9 cellular contexts compared by ENCODE assay signal in genomic region chr16:3304370-3304769, GRCh38. TPM values are rescaled to one million over a fixed set of nuclear protein-coding genes. Genes with fewer than 3 reads are reported as not detected.
A peak's percentile ranks its signal among the peaks of the same experiment; 100 is the strongest.
DNase-seq lines count a peak whose midpoint lies in the region; ATAC-seq, FAIRE-seq and TF ChIP-seq lines count a peak whose summit lies in the region.
"Had no signal": no experiment of that assay in that cellular context is flagged by ENCODE, and none has a peak within 500 bp of the region (broad histone marks: within the 10 kb centered on the region; RNA-seq: fewer than 3 reads in every experiment).

No MANE protein-coding gene starts in this region.

- no peak overlapping the region for H3K9ac ChIP-seq in GM12878 (ENCODE audit: control insufficient read depth, insufficient read depth, low read length)

- POLR2A ChIA-PET in GM12878 (lab: Charles Lee) = interaction anchor here (0.5 to 1.3 kb wide), 5 partner anchors 22 to 157 kb away, joined by 3 to 5 read pairs (median 4); partner anchors contain the start of genes ZNF174 and ZSCAN32

- RAD21 ChIA-PET in GM12878 (lab: Charles Lee; ENCODE audit: unreplicated experiment) = interaction anchor here (1.1 kb wide), 1 partner anchor 97 kb away, joined by 4 read pairs; the partner anchor contains the start of gene ZNF174

- in situ Hi-C loops in GM12878 (cut with MboI) = no loop called here

- H3K4me1 Mint-ChIP-seq in activated naive CD4-positive, alpha-beta T cell treated with anti-CD3 and anti-CD28 coated beads, Interleukin-2, amount 50 U/mL, for 24 hours = peaks cover 19% of the 10 kb centered on the region

- H3K4me3 ChIP-seq in GM12878 = peak overlapping the region; percentile 79
- peak overlapping the region; percentile 75 for H3K4me3 ChIP-seq in lower lobe of right lung
- peak overlapping the region; percentile 65 to 85 (median 76) for H3K4me3 ChIP-seq in tibial nerve
- H3K4me3 ChIP-seq in body of pancreas = no peak overlapping the region

- TF ChIP-seq CTCF in GM12878 (IDR thresholded peaks at IDR 0.05 in 2 of 3, conservative IDR thresholded peaks at IDR 0.05 in 1 of 3; ENCODE audit: control insufficient read depth in 2 of 3, extremely low read depth in 1 of 3, insufficient read depth in 1 of 3, low read depth in 3 of 3, low read length in 3 of 3) (no peak), lower lobe of right lung (IDR thresholded peaks at IDR 0.05) (no peak), tibial nerve (IDR thresholded peaks at IDR 0.05) (no peak), body of pancreas (IDR thresholded peaks at IDR 0.05) (no peak)

- peaks cover 42% of the 10 kb centered on the region for H3K9me3 ChIP-seq in GM12878 (replicated peaks; ENCODE audit: control insufficient read depth, insufficient read depth, low read length)
- peaks cover 66% of the 10 kb centered on the region for H3K9me3 ChIP-seq in lower lobe of right lung
- peaks cover 0 to 88% (median 33%) of the 10 kb centered on the region in 4 donors for H3K9me3 ChIP-seq in tibial nerve
- H3K9me3 ChIP-seq in body of pancreas = peaks cover 0 to 45% (median 2%) of the 10 kb centered on the region in 3 donors

- H3K4me2 ChIP-seq in GM12878 (ENCODE audit: control insufficient read depth, insufficient read depth) = peak overlapping the region; percentile 91

- CTCF ChIA-PET in GM12878 (lab: Yijun Ruan, JAX) = interaction anchor here (0.6 to 1.9 kb wide), 2 partner anchors 37 to 38 kb away, joined by 3 to 6 read pairs; no protein-coding TSS in a partner anchor

- H3K27me3 Mint-ChIP-seq in activated naive CD4-positive, alpha-beta T cell treated with anti-CD3 and anti-CD28 coated beads, Interleukin-2, amount 50 U/mL, for 24 hours = no peaks in the 10 kb centered on the region

- TF ChIP-seq POLR2A in GM12878 (IDR thresholded peaks at IDR 0.05; ENCODE audit: low read depth, low read length) (no peak), tibial nerve (IDR thresholded peaks at IDR 0.05) (no peak), body of pancreas (IDR thresholded peaks at IDR 0.05) (no peak)

- no peak for TF ChIP-seq RAD21 in GM12878 (IDR thresholded peaks at IDR 0.05; ENCODE audit: insufficient read depth, low read depth, low read length)

- H2AFZ ChIP-seq in GM12878 (ENCODE audit: control insufficient read depth, low read depth, low read length) = no peak overlapping the region; the same call in 1 of the 2 replicates

- no peaks in the 10 kb centered on the region for H4K20me1 ChIP-seq in GM12878 (ENCODE audit: control insufficient read depth, insufficient read depth)

- WGBS in GM12878 (ENCODE audit: insufficient coverage, insufficient replicate concordance, low lambda C conversion rate, missing lambda C conversion rate) = 80% methylated on average over 4 of the region's 4 CpGs
- 64 to 73% methylated on average over 4 of the region's 4 CpGs for WGBS in tibial nerve, 2 donors
- WGBS in body of pancreas, 2 donors = 71 to 72% methylated on average over 4 of the region's 4 CpGs

- peaks cover 21% of the 10 kb centered on the region for H3K9me3 Mint-ChIP-seq in activated naive CD4-positive, alpha-beta T cell treated with anti-CD3 and anti-CD28 coated beads, Interleukin-2, amount 50 U/mL, for 24 hours

- H3K4me1 ChIP-seq in GM12878 (ENCODE audit: control insufficient read depth, insufficient read depth, low read length) (peaks cover 6% of the 10 kb centered on the region; the same call in 1 of the 2 replicates), lower lobe of right lung (peaks cover 15% of the 10 kb centered on the region), tibial nerve (peaks cover 0 to 24% (median 13%) of the 10 kb centered on the region in 4 donors), body of pancreas (peaks cover 18% of the 10 kb centered on the region)

- no peak for FAIRE-seq in GM12878 (lab: Jason Lieb, UNC)

- no peaks in the 10 kb centered on the region for H3K27me3 ChIP-seq in GM12878 (replicated peaks in 1 of 2; ENCODE audit: control insufficient read depth in 2 of 2, insufficient read depth in 2 of 2, low read length in 1 of 2)
- H3K27me3 ChIP-seq in lower lobe of right lung (ENCODE audit: low read depth) = no peaks in the 10 kb centered on the region
- H3K27me3 ChIP-seq in tibial nerve = no peaks in the 10 kb centered on the region
- no peaks in the 10 kb centered on the region for H3K27me3 ChIP-seq in body of pancreas

- DNase-seq in activated naive CD4-positive, alpha-beta T cell treated with Interleukin-2 at 50 U/mL for 16 hours = no peak
- DNase-seq in GM12878 (ENCODE audit: low read depth, low spot score) (no peak), lower lobe of right lung (no peak), tibial nerve (ENCODE audit: low spot score in 2 of 2) (no peak), body of pancreas (no peak), mucosa of gallbladder (ENCODE audit: low spot score) (no peak)
- no peak for DNase-seq in stimulated activated CD4-positive, alpha-beta T cell treated with anti-CD3 and anti-CD28 coated beads, Interleukin-15, amount 100 ng/mL, for 24 hours
- DNase-seq: SHP77 treated with DMSO at 0.1 percent for 48 hours had no signal

- no peak overlapping the region for H3K27ac ChIP-seq in GM12878 (ENCODE audit: control insufficient read depth, insufficient read depth)
- no peak overlapping the region for H3K27ac ChIP-seq in lower lobe of right lung
- peak overlapping the region in 1 of 4 donors; percentile 88 for H3K27ac ChIP-seq in tibial nerve
- peak overlapping the region in 1 of 4 donors; percentile 88 for H3K27ac ChIP-seq in body of pancreas

- intact Hi-C loops in GM12878 (cut with micrococcal nuclease; ENCODE audit: unreplicated experiment) = no loop called here
- intact Hi-C loops in lower lobe of right lung (cut with DNase I) = no loop called here
- intact Hi-C loops in body of pancreas (cut with DNase I) = no loop called here

- peak overlapping the region; percentile 83 for H3K27ac Mint-ChIP-seq in activated naive CD4-positive, alpha-beta T cell treated with anti-CD3 and anti-CD28 coated beads, Interleukin-2, amount 50 U/mL, for 24 hours

- H3K36me3 ChIP-seq in GM12878 (ENCODE audit: control insufficient read depth in 2 of 2, insufficient read depth in 2 of 2, low read length in 1 of 2) (peaks cover 0 to 6% of the 10 kb centered on the region in 2 experiments; a peak in 1 of 4 replicates), lower lobe of right lung (peaks cover 12% of the 10 kb centered on the region), tibial nerve (peaks cover 8 to 74% (median 12%) of the 10 kb centered on the region in 3 donors), body of pancreas (replicated peaks in 1 of 2; ENCODE audit: insufficient read depth in 1 of 2, low read depth in 2 of 2) (peaks cover 3 to 11% of the 10 kb centered on the region in 2 donors)

- peaks cover 50% of the 10 kb centered on the region for H3K36me3 Mint-ChIP-seq in activated naive CD4-positive, alpha-beta T cell treated with anti-CD3 and anti-CD28 coated beads, Interleukin-2, amount 50 U/mL, for 24 hours

- H3K4me3 Mint-ChIP-seq in activated naive CD4-positive, alpha-beta T cell treated with anti-CD3 and anti-CD28 coated beads, Interleukin-2, amount 50 U/mL, for 24 hours = peak overlapping the region; percentile 88

- no peak for ATAC-seq in GM12878
- ATAC-seq in lower lobe of right lung = no peak
- ATAC-seq in body of pancreas = no peak

- no TSS peak for BruUV-seq in GM12878 (replicated peaks; lab: Mats Ljungman, UMichigan)

- H3K79me2 ChIP-seq in GM12878 (ENCODE audit: control insufficient read depth, insufficient read depth, low read length) = peaks cover 2% of the 10 kb centered on the region

- TF ChIP-seq EP300 in GM12878 (IDR thresholded peaks at IDR 0.05; ENCODE audit: borderline replicate concordance in 1 of 2, control insufficient read depth in 1 of 2, low read depth in 2 of 2, low read length in 2 of 2) (no peak), tibial nerve (IDR thresholded peaks at IDR 0.05) (no peak)

- SMC1A ChIA-PET in GM12878 (lab: Charles Lee; ENCODE audit: uncharacterized antibody, unreplicated experiment) = interaction anchor here (0.6 to 1.0 kb wide), 2 partner anchors 105 to 131 kb away, joined by 3 read pairs; no protein-coding TSS in a partner anchor

RNA-seq across cellular contexts. Expression of gene TIGD7, which starts 0.9 kb away (rescaled TPM):
- 18.7 and 19.3 TPM in 2 replicates for total RNA-seq in GM12878 (2013; cell fraction: nucleolus; rRNA removed)
- total RNA-seq in GM12878 (2014; rRNA removed) (2.5 and 2.8 TPM in 2 replicates), GM12878 (2014; rRNA removed; fragmentation: Illumina TruSeq; extraction: Trizol) (2.5 and 3.1 TPM in 2 replicates), GM12878 (2021) (1.9 and 2.0 TPM in 2 replicates), lower lobe of right lung (5.3 TPM), tibial nerve (1 to 10 TPM; 6.1 to 8.3 (median 6.6) TPM), body of pancreas (1 to 10 TPM; 2.6 to 4.6 TPM), mucosa of gallbladder (9.9 TPM)
- polyA plus RNA-seq in GM12878 (2011; ENCODE audit: low read depth) = 0.93 TPM
- polyA plus RNA-seq in GM12878 (2011; rRNA removed) (3.8 and 5.3 TPM in 2 replicates), GM12878 (2014; fragmentation: Illumina TruSeq; extraction: Trizol) (3.6 and 4.3 TPM in 2 replicates), GM12878 (2014; fragmentation: Nextera tagmentation; extraction: Ambion mirVana) (under 1 TPM; 0.37 to 0.77 TPM), GM12878 (2014; rRNA removed) (2.0 and 3.0 TPM in 2 replicates), GM12878 (2016; fragmentation: Nextera tagmentation; extraction: Ambion mirVana) (1 to 10 TPM; 3.0 to 3.4 TPM)
- 1.3 and 1.8 TPM in 2 replicates for polyA plus RNA-seq in GM12878 (2011; cell fraction: cytosol; rRNA removed)
- polyA plus RNA-seq in GM12878 (2011; cell fraction: nucleus; rRNA removed) = 4.5 and 5.3 TPM in 2 replicates
- 1.4 and 2.6 TPM in 2 replicates for polyA plus RNA-seq in GM12878 (2012)
- polyA minus RNA-seq in GM12878 (2011; rRNA and poly(A)+ RNA removed) = 5.6 and 7.6 TPM in 2 replicates
- polyA minus RNA-seq in GM12878 (2011; cell fraction: cytosol; rRNA and poly(A)+ RNA removed) = 0.62 and 1.1 TPM in 2 replicates
- polyA minus RNA-seq in GM12878 (2011; cell fraction: nucleus; rRNA and poly(A)+ RNA removed) = 4.5 and 6.7 TPM in 2 replicates

RNA-seq across cellular contexts. Expression of gene ZNF75A, which starts 0.9 kb away (rescaled TPM):
- 73.5 and 82.1 TPM in 2 replicates for total RNA-seq in GM12878 (2013; cell fraction: nucleolus; rRNA removed)
- total RNA-seq in GM12878 (2014; rRNA removed) (14.0 and 17.7 TPM in 2 replicates), GM12878 (2014; rRNA removed; fragmentation: Illumina TruSeq; extraction: Trizol) (21.2 and 21.7 TPM in 2 replicates), GM12878 (2021) (13.7 and 15.7 TPM in 2 replicates), lower lobe of right lung (32.4 TPM), tibial nerve (10 to 100 TPM; 24.0 to 28.2 (median 25.7) TPM), body of pancreas (10 to 100 TPM; 12.9 to 15.3 TPM), mucosa of gallbladder (25.9 TPM)
- 11.5 TPM for polyA plus RNA-seq in GM12878 (2011; ENCODE audit: low read depth)
- polyA plus RNA-seq in GM12878 (2011; rRNA removed) (14.3 and 19.3 TPM in 2 replicates), GM12878 (2014; fragmentation: Illumina TruSeq; extraction: Trizol) (20.1 and 27.9 TPM in 2 replicates), GM12878 (2014; fragmentation: Nextera tagmentation; extraction: Ambion mirVana) (1 to 10 TPM; 7.4 to 8.7 TPM), GM12878 (2014; rRNA removed) (15.8 and 19.1 TPM in 2 replicates), GM12878 (2016; fragmentation: Nextera tagmentation; extraction: Ambion mirVana) (10 to 100 TPM; 16.5 to 18.7 TPM)
- polyA plus RNA-seq in GM12878 (2011; cell fraction: cytosol; rRNA removed) = 5.9 and 6.9 TPM in 2 replicates
- polyA plus RNA-seq in GM12878 (2011; cell fraction: nucleus; rRNA removed) = 11.8 and 15.3 TPM in 2 replicates
- polyA plus RNA-seq in GM12878 (2012) = 11.4 and 17.2 TPM in 2 replicates
- 11.3 and 11.6 TPM in 2 replicates for polyA minus RNA-seq in GM12878 (2011; rRNA and poly(A)+ RNA removed)
- 4.2 and 5.3 TPM in 2 replicates for polyA minus RNA-seq in GM12878 (2011; cell fraction: cytosol; rRNA and poly(A)+ RNA removed)
- 9.1 and 15.1 TPM in 2 replicates for polyA minus RNA-seq in GM12878 (2011; cell fraction: nucleus; rRNA and poly(A)+ RNA removed)

RNA-seq across cellular contexts. Expression of gene ZNF263, which starts 21.1 kb away (rescaled TPM):
- 63.5 and 73.7 TPM in 2 replicates for total RNA-seq in GM12878 (2013; cell fraction: nucleolus; rRNA removed)
- total RNA-seq in GM12878 (2014; rRNA removed) (39.0 and 45.6 TPM in 2 replicates), GM12878 (2014; rRNA removed; fragmentation: Illumina TruSeq; extraction: Trizol) (29.0 and 29.7 TPM in 2 replicates), GM12878 (2021) (24.6 and 28.3 TPM in 2 replicates), lower lobe of right lung (23.2 TPM), tibial nerve (10 to 100 TPM; 37.3 to 66.0 (median 55.5) TPM), body of pancreas (10 to 100 TPM; 19.8 to 31.1 TPM), mucosa of gallbladder (23.8 TPM)
- polyA plus RNA-seq in GM12878 (2011; ENCODE audit: low read depth) = 22.5 TPM
- polyA plus RNA-seq in GM12878 (2011; rRNA removed) (12.0 and 13.4 TPM in 2 replicates), GM12878 (2014; fragmentation: Illumina TruSeq; extraction: Trizol) (31.2 and 38.0 TPM in 2 replicates), GM12878 (2014; fragmentation: Nextera tagmentation; extraction: Ambion mirVana) (1 to 10 TPM; 4.7 to 5.3 TPM), GM12878 (2014; rRNA removed) (22.6 and 23.2 TPM in 2 replicates), GM12878 (2016; fragmentation: Nextera tagmentation; extraction: Ambion mirVana) (10 to 100 TPM; 17.2 to 26.3 TPM)
- 17.2 and 18.2 TPM in 2 replicates for polyA plus RNA-seq in GM12878 (2011; cell fraction: cytosol; rRNA removed)
- 29.7 and 36.6 TPM in 2 replicates for polyA plus RNA-seq in GM12878 (2011; cell fraction: nucleus; rRNA removed)
- polyA plus RNA-seq in GM12878 (2012) = 22.7 and 28.4 TPM in 2 replicates
- 12.2 and 17.7 TPM in 2 replicates for polyA minus RNA-seq in GM12878 (2011; rRNA and poly(A)+ RNA removed)
- polyA minus RNA-seq in GM12878 (2011; cell fraction: cytosol; rRNA and poly(A)+ RNA removed) = 11.1 and 13.6 TPM in 2 replicates
- 20.8 and 27.5 TPM in 2 replicates for polyA minus RNA-seq in GM12878 (2011; cell fraction: nucleus; rRNA and poly(A)+ RNA removed)

RNA-seq across cellular contexts. Expression of gene MEFV, which starts 47.9 kb away (rescaled TPM):
- total RNA-seq in GM12878 (2013; cell fraction: nucleolus; rRNA removed) = 0.29 TPM in 1 of 2 replicates, not detected in the other
- total RNA-seq in GM12878 (2014; rRNA removed) (0.05 and 0.11 TPM in 2 replicates), GM12878 (2014; rRNA removed; fragmentation: Illumina TruSeq; extraction: Trizol) (0.14 TPM in 1 of 2 replicates, not detected in the other), GM12878 (2021) (0.10 and 0.11 TPM in 2 replicates), lower lobe of right lung (13.5 TPM), tibial nerve (1 to 10 TPM in 2 of 4 donors, under 1 TPM in 2; 0.39 to 8.1 (median 1.1) TPM), body of pancreas (under 1 TPM; 0.78 to 0.99 TPM), mucosa of gallbladder (0.52 TPM)
- not detected for polyA plus RNA-seq in GM12878 (2011; ENCODE audit: low read depth)
- polyA plus RNA-seq in GM12878 (2011; rRNA removed) (0.03 TPM in 1 of 2 replicates, not detected in the other), GM12878 (2014; fragmentation: Illumina TruSeq; extraction: Trizol) (0.07 and 0.08 TPM in 2 replicates), GM12878 (2014; fragmentation: Nextera tagmentation; extraction: Ambion mirVana) (not detected), GM12878 (2014; rRNA removed) (0.09 and 0.29 TPM in 2 replicates), GM12878 (2016; fragmentation: Nextera tagmentation; extraction: Ambion mirVana) (not detected)
- not detected in 2 replicates for polyA plus RNA-seq in GM12878 (2011; cell fraction: cytosol; rRNA removed)
- 0.03 and 0.10 TPM in 2 replicates for polyA plus RNA-seq in GM12878 (2011; cell fraction: nucleus; rRNA removed)
- 0.07 and 0.13 TPM in 2 replicates for polyA plus RNA-seq in GM12878 (2012)
- 0.29 TPM in 1 of 2 replicates, not detected in the other for polyA minus RNA-seq in GM12878 (2011; rRNA and poly(A)+ RNA removed)
- polyA minus RNA-seq in GM12878 (2011; cell fraction: cytosol; rRNA and poly(A)+ RNA removed) = not detected in 2 replicates
- not detected in 2 replicates for polyA minus RNA-seq in GM12878 (2011; cell fraction: nucleus; rRNA and poly(A)+ RNA removed)

RNA-seq across cellular contexts. Expression of gene OR2C1, which starts 51.3 kb away (rescaled TPM):
- 0.37 and 0.56 TPM in 2 replicates for total RNA-seq in GM12878 (2013; cell fraction: nucleolus; rRNA removed)
- total RNA-seq in GM12878 (2014; rRNA removed) (not detected in 2 replicates), GM12878 (2014; rRNA removed; fragmentation: Illumina TruSeq; extraction: Trizol) (not detected in 2 replicates), GM12878 (2021) (0.21 TPM in 1 of 2 replicates, not detected in the other), lower lobe of right lung (not detected), tibial nerve (1 to 10 TPM in 1 of 4 donors, under 1 TPM in 2, not detected in 1; 0.44 to 1.2 (median 0.59) TPM), body of pancreas (not detected), mucosa of gallbladder (0.14 TPM)
- polyA plus RNA-seq in GM12878 (2011; ENCODE audit: low read depth) = not detected
- polyA plus RNA-seq in GM12878 (2011; rRNA removed) (0.05 and 0.16 TPM in 2 replicates), GM12878 (2014; fragmentation: Illumina TruSeq; extraction: Trizol) (0.06 TPM in 1 of 2 replicates, not detected in the other), GM12878 (2014; fragmentation: Nextera tagmentation; extraction: Ambion mirVana) (under 1 TPM in 1 of 2 experiments, not detected in 1; 0.21 TPM), GM12878 (2014; rRNA removed) (not detected in 2 replicates), GM12878 (2016; fragmentation: Nextera tagmentation; extraction: Ambion mirVana) (under 1 TPM in 1 of 2 experiments, not detected in 1; 0.14 TPM)
- 0.16 and 0.22 TPM in 2 replicates for polyA plus RNA-seq in GM12878 (2011; cell fraction: cytosol; rRNA removed)
- polyA plus RNA-seq in GM12878 (2011; cell fraction: nucleus; rRNA removed) = 0.07 and 0.12 TPM in 2 replicates
- 0.07 and 0.11 TPM in 2 replicates for polyA plus RNA-seq in GM12878 (2012)
- polyA minus RNA-seq in GM12878 (2011; rRNA and poly(A)+ RNA removed) = 0.15 and 0.73 TPM in 2 replicates
- not detected in 2 replicates for polyA minus RNA-seq in GM12878 (2011; cell fraction: cytosol; rRNA and poly(A)+ RNA removed)
- polyA minus RNA-seq in GM12878 (2011; cell fraction: nucleus; rRNA and poly(A)+ RNA removed) = 0.29 TPM in 1 of 2 replicates, not detected in the other

Comparison
In these comparisons a context has a peak if more than half of its experiments do, and no peak if none do; other contexts are left out.
1. H3K4me3 ChIP-seq: peak in GM12878 (single experiment), lower lobe of right lung (single experiment) and tibial nerve (4 of 4); none in body of pancreas (0 of 2).